Comparison of ENCODE assay signal across 14 cellular contexts in the genomic region with DNA sequence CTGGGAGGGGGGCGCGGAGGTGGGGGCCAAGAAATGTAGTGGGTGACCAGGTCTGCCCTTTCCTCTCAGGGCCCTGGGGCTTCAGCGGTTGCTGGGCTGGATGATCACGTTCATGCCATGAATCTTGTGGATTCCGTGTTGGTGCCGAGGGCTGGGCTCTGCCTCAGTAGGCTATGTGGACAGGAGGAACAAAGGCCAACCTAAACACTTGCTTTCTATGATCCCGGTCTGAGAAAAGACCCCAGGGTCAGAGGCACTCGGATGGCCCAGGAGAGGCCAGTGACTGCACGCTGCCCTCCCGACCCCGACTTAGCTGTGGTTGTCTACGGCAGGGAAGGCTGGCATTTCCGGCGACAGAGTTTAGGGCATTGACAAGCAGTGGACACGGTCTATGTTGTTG. TPM values are rescaled to one million over a fixed set of nuclear protein-coding genes. Genes with fewer than 3 reads are reported as not detected.
DNase-seq lines count a peak whose midpoint lies in the region; ATAC-seq and TF ChIP-seq lines count a peak whose summit lies in the region.
"Had no signal": no experiment of that assay in that cellular context is flagged by ENCODE, and none has a peak within 500 bp of the region (broad histone marks: within the 10 kb centered on the region; RNA-seq: fewer than 3 reads in every experiment).

No MANE protein-coding gene starts in this region.

- TF ChIP-seq CTCF in colonic mucosa (IDR thresholded peaks at IDR 0.05) = no peak

- DNase-seq in activated CD8-positive, alpha-beta memory T cell treated with anti-CD3 and anti-CD28 coated beads, Interleukin-2, amount 50 U/mL, for 48 hours = peak; percentile 34
- DNase-seq in activated CD8-positive, alpha-beta memory T cell treated with anti-CD3 and anti-CD28 coated beads for 24 hours = no peak
- DNase-seq in colonic mucosa (peak; percentile 14), mesenteric fat pad (ENCODE audit: low spot score) (peak; percentile 86), aorta (peak; percentile 33 to 63), pons (ENCODE audit: low spot score) (no peak), hepatic stellate cell (ENCODE audit: low spot score) (no peak)
- DNase-seq: 8988T; Calu3; CD4-positive, CD25-positive, alpha-beta regulatory T cell; DMS 273 treated with DMSO at 0.1 percent for 48 hours; GM23248; H7 had no signal

- H3K4me3 ChIP-seq in colonic mucosa = no peak overlapping the region
- H3K4me3 ChIP-seq in aorta (ENCODE audit: low read length in 2 of 2) = no peak overlapping the region
- H3K4me3 ChIP-seq: BLaER1 treated with 17β-estradiol and CSF1 and Interleukin-3, amounts not matched to agents 10 nM and 100 nM; GM23248 had no signal

- intact Hi-C loops in colonic mucosa (cut with DNase I) (no loop called here), aorta (cut with DNase I) (no loop called here)

- H3K9ac ChIP-seq in colonic mucosa (ENCODE audit: low read depth in 2 of 2, low read length in 2 of 2) = no peak overlapping the region
- H3K9ac ChIP-seq: BLaER1 treated with 17β-estradiol and CSF1 and Interleukin-3, amounts not matched to agents 10 nM and 100 nM; GM23248 had no signal

- 90% methylated on average over 15 of the region's 15 CpGs for WGBS in aorta, 2 donors

- peaks cover 11% of the 10 kb centered on the region for H3K4me1 ChIP-seq in colonic mucosa
- H3K4me1 ChIP-seq in aorta (ENCODE audit: control insufficient read depth in 1 of 2, insufficient read depth in 2 of 2, low read length in 2 of 2) = no peaks in the 10 kb centered on the region

- H3K9me3 ChIP-seq in colonic mucosa = no peaks in the 10 kb centered on the region
- H3K9me3 ChIP-seq in aorta (ENCODE audit: control insufficient read depth, low read length) = no peaks in the 10 kb centered on the region

- no peaks in the 10 kb centered on the region for H3K36me3 ChIP-seq in colonic mucosa
- no peaks in the 10 kb centered on the region for H3K36me3 ChIP-seq in aorta (ENCODE audit: control insufficient read depth in 1 of 2, insufficient read depth in 2 of 2, low read length in 1 of 2)

- ATAC-seq in aorta (ENCODE audit: low FRiP score) = no peak

- H3K27me3 ChIP-seq in colonic mucosa (no peaks in the 10 kb centered on the region), aorta (ENCODE audit: control insufficient read depth in 1 of 2, insufficient read depth in 2 of 2, low read length in 1 of 2) (no peaks in the 10 kb centered on the region)
- H3K27me3 ChIP-seq: BLaER1 treated with 17β-estradiol and CSF1 and Interleukin-3, amounts not matched to agents 10 nM and 100 nM had no signal

- H3K27ac ChIP-seq in colonic mucosa (no peak overlapping the region), aorta (ENCODE audit: low read depth in 1 of 2, low read length in 2 of 2) (no peak overlapping the region)
- H3K27ac ChIP-seq: BLaER1 treated with 17β-estradiol and CSF1 and Interleukin-3, amounts not matched to agents 10 nM and 100 nM; GM23248 had no signal

RNA-seq across cellular contexts. Expression of gene PHF2, which starts 26.6 kb away (rescaled TPM):
- total RNA-seq in colonic mucosa (10 to 100 TPM; 22.7 to 23.4 TPM), mesenteric fat pad (23.0 TPM), aorta (10 to 100 TPM; 29.2 to 32.4 TPM)
- 10 to 100 TPM; 10.3 to 26.7 TPM for polyA plus RNA-seq in aorta

Comparison
In these comparisons a context has a peak if more than half of its experiments do, and no peak if none do; other contexts are left out.
1. DNase-seq: peak in activated CD8-positive, alpha-beta memory T cell treated with anti-CD3 and anti-CD28 coated beads, Interleukin-2, amount 50 U/mL, for 48 hours (single experiment), colonic mucosa (single experiment), mesenteric fat pad (single experiment) and aorta (2 of 2); none in activated CD8-positive, alpha-beta memory T cell treated with anti-CD3 and anti-CD28 coated beads for 24 hours (single experiment), pons (single experiment) and hepatic stellate cell (single experiment).